ENCODE assay signal across 35 cellular contexts in the genomic region with DNA sequence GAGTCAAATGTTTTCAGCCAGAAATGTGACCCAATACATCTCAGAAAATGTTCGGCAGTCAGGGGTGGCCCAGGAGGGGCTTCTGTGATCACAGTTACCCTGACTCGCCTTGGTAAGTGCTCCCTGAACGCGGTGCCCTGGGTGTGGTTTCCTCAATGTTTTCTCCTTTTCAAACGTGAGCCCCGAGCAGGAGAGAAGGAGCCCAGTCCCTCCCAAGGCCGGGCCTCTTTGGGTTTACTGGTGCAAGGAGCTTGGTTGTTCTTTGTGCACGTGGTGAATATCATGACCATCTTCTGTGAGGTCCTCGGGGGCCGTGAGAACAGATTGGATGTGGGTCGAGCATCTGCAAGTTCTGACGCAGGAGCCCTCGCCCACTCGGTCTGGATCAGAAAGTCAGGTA. TPM values are rescaled to one million over a fixed set of nuclear protein-coding genes. Genes with fewer than 3 reads are reported as not detected.
"Had no signal": no experiment of that assay in that cellular context is flagged by ENCODE, and none has a peak within 500 bp of the region (broad histone marks: within the 10 kb centered on the region; RNA-seq: fewer than 3 reads in every experiment).

No MANE protein-coding gene starts in this region.

- H3K9me3 Mint-ChIP-seq: activated B cell treated with CpG ODN at 0.5 μM for 24 hours; activated CD4-positive, alpha-beta memory T cell treated with anti-CD3 and anti-CD28 coated beads for 36 hours; activated CD4-positive, alpha-beta T cell treated with anti-CD3 and anti-CD28 coated beads, Interleukin-2, amount 10 ng/mL, durations not matched to agents 24 days and 14 days; activated CD8-positive, alpha-beta T cell treated with anti-CD3 and anti-CD28 coated beads for 36 hours; activated naive CD4-positive, alpha-beta T cell treated with anti-CD3 and anti-CD28 coated beads for 36 hours; activated naive CD4-positive, alpha-beta T cell treated with anti-CD3 and anti-CD28 coated beads, Interleukin-2, amount 50 U/mL, for 72 hours; activated naive CD8-positive, alpha-beta T cell treated with anti-CD3 and anti-CD28 coated beads for 36 hours; activated T-cell treated with anti-CD3 and anti-CD28 coated beads, Interleukin-2, amount 50 U/mL, for 4 hours; activated T-cell treated with anti-CD3 and anti-CD28 coated beads, Interleukin-2, amount 50 U/mL, for 72 hours; activated T-helper 1 cell treated with anti-CD3 and anti-CD28 coated beads, Interleukin-12 subunit alpha, Interleukin-12 subunit beta, Interleukin-2, Interleukin-4 antibody, amounts not matched to agents 30 ng/mL and 10 ng/mL and 1 ng/mL, durations not matched to agents 14 hours and 24 hours and 36 hours; activated T-helper 17 cell treated with anti-CD3 and anti-CD28 coated beads, Interleukin-2, amount 50 U/mL, for 72 hours; T-helper 1 cell treated with Interleukin-12 subunit alpha and Interleukin-12 subunit beta and Interleukin-4 antibody, amounts not matched to agents 30 μg/mL and 1 μg/mL, for 36 hours; T-helper 2 cell treated with Interferon-gamma antibody and Interleukin-4, amounts not matched to agents 5 μg/mL and 100 μg/mL, for 36 hours had no signal

- H3K27ac ChIP-seq: adrenal gland, body of pancreas, brain microvascular endothelial cell, breast epithelium, VCaP had no signal

- DNase-seq: activated B cell treated with CpG ODN at 0.5 μM for 24 hours; activated CD4-positive, alpha-beta memory T cell treated with anti-CD3 and anti-CD28 coated beads for 36 hours; activated CD4-positive, alpha-beta T cell treated with anti-CD3 and anti-CD28 coated beads for 4 hours; activated CD4-positive, alpha-beta T cell treated with anti-CD3 and anti-CD28 coated beads, Interleukin-2, amount 10 ng/mL, durations not matched to agents 24 days and 14 days; activated CD4-positive, alpha-beta T cell treated with anti-CD3 and anti-CD28 coated beads, Interleukin-2, amount 50 U/mL, for 1 hour; activated CD4-positive, alpha-beta T cell treated with anti-CD3 and anti-CD28 coated beads, Interleukin-2, amount 50 U/mL, for 4 hours; activated CD4-positive, CD25-positive, alpha-beta regulatory T cell treated with anti-CD3 and anti-CD28 coated beads, Interleukin-2, amount 50 U/mL, for 72 hours; activated CD8-positive, alpha-beta memory T cell treated with anti-CD3 and anti-CD28 coated beads, Interleukin-2, amount 50 U/mL, for 4 hours; activated CD8-positive, alpha-beta T cell treated with anti-CD3 and anti-CD28 coated beads for 36 hours; activated effector memory CD4-positive, alpha-beta T cell treated with anti-CD3 and anti-CD28 coated beads, Interleukin-2, amount 50 U/mL, for 16 hours; activated gamma-delta T cell treated with Interleukin-2 at 50 U/mL for 16 hours; activated naive CD4-positive, alpha-beta T cell; activated naive CD4-positive, alpha-beta T cell treated with anti-CD3 and anti-CD28 coated beads for 36 hours; activated naive CD4-positive, alpha-beta T cell treated with anti-CD3 and anti-CD28 coated beads, Interleukin-2, amount 50 U/mL, for 16 hours; activated naive CD8-positive, alpha-beta T cell treated with anti-CD3 and anti-CD28 coated beads for 36 hours; activated T-cell treated with anti-CD3 and anti-CD28 coated beads for 4 hours; activated T-cell treated with anti-CD3 and anti-CD28 coated beads, Interleukin-2, amount 50 U/mL, for 1 hour; activated T-cell treated with anti-CD3 and anti-CD28 coated beads, Interleukin-2, amount 50 U/mL, for 4 hours; activated T-cell treated with anti-CD3 and anti-CD28 coated beads, Interleukin-2, amount 50 U/mL, for 72 hours; adrenal gland; amniotic stem cell; aorta; body of pancreas; brain microvascular endothelial cell; central memory CD4-positive, alpha-beta T cell; T-helper 1 cell; T-helper 2 cell; T-helper 9 cell had no signal

- H3K4me1 ChIP-seq: body of pancreas, breast epithelium had no signal

- H3K27me3 ChIP-seq: adrenal gland, body of pancreas, brain microvascular endothelial cell, breast epithelium had no signal

- H3K9me3 ChIP-seq: adrenal gland, body of pancreas, breast epithelium had no signal

- ATAC-seq: activated CD8-positive, alpha-beta T cell treated with anti-CD3 and anti-CD28 coated beads for 36 hours; activated naive CD4-positive, alpha-beta T cell treated with anti-CD3 and anti-CD28 coated beads, Interleukin-2, amount 50 U/mL, for 72 hours; activated T-cell treated with anti-CD3 and anti-CD28 coated beads, Interleukin-2, amount 50 U/mL, for 4 hours; activated T-cell treated with anti-CD3 and anti-CD28 coated beads, Interleukin-2, amount 50 U/mL, for 72 hours; activated T-helper 17 cell treated with anti-CD3 and anti-CD28 coated beads, Interleukin-2, amount 50 U/mL, for 72 hours; body of pancreas had no signal

- H3K4me3 ChIP-seq: adrenal gland, body of pancreas, breast epithelium had no signal

- H3K27ac Mint-ChIP-seq: activated B cell treated with CpG ODN at 0.5 μM for 24 hours; activated CD4-positive, alpha-beta memory T cell treated with anti-CD3 and anti-CD28 coated beads for 36 hours; activated CD4-positive, alpha-beta T cell treated with anti-CD3 and anti-CD28 coated beads, Interleukin-2, amount 10 ng/mL, durations not matched to agents 24 days and 14 days; activated CD8-positive, alpha-beta T cell treated with anti-CD3 and anti-CD28 coated beads for 36 hours; activated naive CD4-positive, alpha-beta T cell treated with anti-CD3 and anti-CD28 coated beads for 36 hours; activated naive CD4-positive, alpha-beta T cell treated with anti-CD3 and anti-CD28 coated beads, Interleukin-2, amount 50 U/mL, for 72 hours; activated naive CD8-positive, alpha-beta T cell treated with anti-CD3 and anti-CD28 coated beads for 36 hours; activated T-cell treated with anti-CD3 and anti-CD28 coated beads, Interleukin-2, amount 50 U/mL, for 72 hours; activated T-helper 1 cell treated with anti-CD3 and anti-CD28 coated beads, Interleukin-12 subunit alpha, Interleukin-12 subunit beta, Interleukin-2, Interleukin-4 antibody, amounts not matched to agents 30 ng/mL and 10 ng/mL and 1 ng/mL, durations not matched to agents 14 hours and 24 hours and 36 hours; activated T-helper 17 cell treated with anti-CD3 and anti-CD28 coated beads, Interleukin-2, amount 50 U/mL, for 72 hours; T-helper 1 cell treated with Interleukin-12 subunit alpha and Interleukin-12 subunit beta and Interleukin-4 antibody, amounts not matched to agents 30 μg/mL and 1 μg/mL, for 36 hours; T-helper 2 cell treated with Interferon-gamma antibody and Interleukin-4, amounts not matched to agents 5 μg/mL and 100 μg/mL, for 36 hours had no signal

- H3K36me3 ChIP-seq: adrenal gland, brain microvascular endothelial cell, breast epithelium had no signal

- H3K36me3 Mint-ChIP-seq: activated CD4-positive, alpha-beta memory T cell treated with anti-CD3 and anti-CD28 coated beads for 36 hours; activated naive CD4-positive, alpha-beta T cell treated with anti-CD3 and anti-CD28 coated beads, Interleukin-2, amount 50 U/mL, for 72 hours; activated naive CD8-positive, alpha-beta T cell treated with anti-CD3 and anti-CD28 coated beads for 36 hours had no signal

- H3K27me3 Mint-ChIP-seq: activated B cell treated with CpG ODN at 0.5 μM for 24 hours; activated CD4-positive, alpha-beta memory T cell treated with anti-CD3 and anti-CD28 coated beads for 36 hours; activated CD8-positive, alpha-beta T cell treated with anti-CD3 and anti-CD28 coated beads for 36 hours; activated naive CD8-positive, alpha-beta T cell treated with anti-CD3 and anti-CD28 coated beads for 36 hours; activated T-helper 17 cell treated with anti-CD3 and anti-CD28 coated beads, Interleukin-2, amount 50 U/mL, for 72 hours had no signal

- H3K4me3 Mint-ChIP-seq: activated B cell treated with CpG ODN at 0.5 μM for 24 hours; activated CD4-positive, alpha-beta memory T cell treated with anti-CD3 and anti-CD28 coated beads for 36 hours; activated CD4-positive, alpha-beta T cell treated with anti-CD3 and anti-CD28 coated beads, Interleukin-2, amount 10 ng/mL, durations not matched to agents 24 days and 14 days; activated CD8-positive, alpha-beta T cell treated with anti-CD3 and anti-CD28 coated beads for 36 hours; activated naive CD4-positive, alpha-beta T cell treated with anti-CD3 and anti-CD28 coated beads for 36 hours; activated naive CD8-positive, alpha-beta T cell treated with anti-CD3 and anti-CD28 coated beads for 36 hours; activated T-cell treated with anti-CD3 and anti-CD28 coated beads, Interleukin-2, amount 50 U/mL, for 4 hours; activated T-cell treated with anti-CD3 and anti-CD28 coated beads, Interleukin-2, amount 50 U/mL, for 72 hours; activated T-helper 1 cell treated with anti-CD3 and anti-CD28 coated beads, Interleukin-12 subunit alpha, Interleukin-12 subunit beta, Interleukin-2, Interleukin-4 antibody, amounts not matched to agents 30 ng/mL and 10 ng/mL and 1 ng/mL, durations not matched to agents 14 hours and 24 hours and 36 hours; activated T-helper 17 cell treated with anti-CD3 and anti-CD28 coated beads, Interleukin-2, amount 50 U/mL, for 72 hours; T-helper 1 cell treated with Interleukin-12 subunit alpha and Interleukin-12 subunit beta and Interleukin-4 antibody, amounts not matched to agents 30 μg/mL and 1 μg/mL, for 36 hours; T-helper 2 cell treated with Interferon-gamma antibody and Interleukin-4, amounts not matched to agents 5 μg/mL and 100 μg/mL, for 36 hours had no signal

RNA-seq across cellular contexts. Expression of gene VIPR2, which starts 55.8 kb away (rescaled TPM):
- total RNA-seq: activated B cell treated with CpG ODN at 0.5 μM for 24 hours; activated naive CD8-positive, alpha-beta T cell treated with anti-CD3 and anti-CD28 coated beads for 36 hours had no signal
